8 cellular contexts compared by ENCODE assay signal in the genomic region with DNA sequence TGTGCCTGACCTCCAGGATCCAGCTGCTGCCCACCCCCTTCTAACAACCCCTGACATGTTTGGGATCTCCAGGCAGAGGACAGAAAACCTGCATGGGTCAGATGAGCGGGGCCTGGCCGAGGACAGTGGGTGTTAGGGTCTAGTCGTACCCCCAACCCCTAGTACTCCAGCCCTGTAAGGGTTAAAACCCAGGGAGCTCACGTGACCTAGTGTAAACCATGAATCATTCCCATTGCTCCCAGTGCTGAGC.
DNase-seq lines count a peak whose midpoint lies in the region; ATAC-seq and TF ChIP-seq lines count a peak whose summit lies in the region.

No MANE protein-coding gene starts in this region.

- H3K14ac ChIP-seq in mesenchymal stem cell (ENCODE audit: low read length in 2 of 2) = no peak overlapping the region

- H3K4me3 Mint-ChIP-seq in MCF 10A (ENCODE audit: unreplicated experiment) = peak overlapping the region; percentile 74

- H4K8ac ChIP-seq in mesenchymal stem cell (ENCODE audit: low read length) = no peak overlapping the region

- H3K9me3 Mint-ChIP-seq in MCF 10A (ENCODE audit: unreplicated experiment) = no peaks in the 10 kb centered on the region

- H3K23ac ChIP-seq in mesenchymal stem cell (ENCODE audit: low read length in 2 of 2) = peak overlapping the region in 1 of 2 experiments; percentile 11

- H3K9me3 ChIP-seq in heart left ventricle = peaks cover 0 to 6% (median 0%) of the 10 kb centered on the region in 12 donors
- no peaks in the 10 kb centered on the region for H3K9me3 ChIP-seq in mesenchymal stem cell (ENCODE audit: control insufficient read depth, low read length)
- H3K9me3 ChIP-seq in upper lobe of left lung = no peaks in the 10 kb centered on the region

- H3K18ac ChIP-seq in mesenchymal stem cell (ENCODE audit: low read depth in 1 of 2, low read length in 2 of 2) = peak overlapping the region in 1 of 2 experiments; percentile 92

- H3K36me3 ChIP-seq in heart left ventricle (peaks cover 0 to 6% (median 0%) of the 10 kb centered on the region in 9 donors), mesenchymal stem cell (ENCODE audit: control insufficient read depth in 1 of 2, insufficient read depth in 2 of 2, low read depth in 1 of 2, low read length in 2 of 2) (no peaks in the 10 kb centered on the region), upper lobe of left lung (no peaks in the 10 kb centered on the region)

- DNase-seq in heart left ventricle = no peak
- no peak for DNase-seq in Right ventricle myocardium inferior (ENCODE audit: missing footprints)
- no peak for DNase-seq in MCF 10A (ENCODE audit: unreplicated experiment)
- no peak for DNase-seq in mesenchymal stem cell
- no peak for DNase-seq in upper lobe of left lung
- no peak for DNase-seq in A172 (ENCODE audit: low spot score)
- no peak for DNase-seq in mucosa of gallbladder (ENCODE audit: low spot score)
- no peak for DNase-seq in DMS 273 (lab: John Stamatoyannopoulos, UW; ENCODE audit: unreplicated experiment)

- TF ChIP-seq POLR2A in heart left ventricle (IDR thresholded peaks at IDR 0.05) (no peak), upper lobe of left lung (IDR thresholded peaks at IDR 0.05) (no peak)

- peak overlapping the region; percentile 89 for H3K4me2 ChIP-seq in mesenchymal stem cell (ENCODE audit: low read length, poor library complexity, severe bottlenecking)

- no peaks in the 10 kb centered on the region for H3K79me1 ChIP-seq in mesenchymal stem cell (replicated peaks; ENCODE audit: low read length, poor library complexity, severe bottlenecking)

- peak overlapping the region; percentile 54 for H2AK5ac ChIP-seq in mesenchymal stem cell (ENCODE audit: low read length, severe bottlenecking)

- peak overlapping the region; percentile 81 for H3K9ac ChIP-seq in mesenchymal stem cell (ENCODE audit: low read length)

- no peak overlapping the region for H2BK5ac ChIP-seq in mesenchymal stem cell (ENCODE audit: low read depth, low read length, poor library complexity, severe bottlenecking)

- CTCF ChIA-PET in MCF 10A (lab: Yijun Ruan, JAX) = interaction anchor here (0.6 to 3.5 kb wide), 20 partner anchors 8 to 342 kb away, joined by 3 to 20 read pairs (median 4); no protein-coding TSS in a partner anchor

- peaks cover 17% of the 10 kb centered on the region for H3K36me3 Mint-ChIP-seq in MCF 10A (ENCODE audit: insufficient read depth, unreplicated experiment)

- peak overlapping the region in 1 of 2 experiments; percentile 60 for H2BK12ac ChIP-seq in mesenchymal stem cell (ENCODE audit: low read length in 2 of 2)

- TF ChIP-seq EP300 in upper lobe of left lung (IDR thresholded peaks at IDR 0.05) = no peak

- H3K4me1 ChIP-seq in heart left ventricle (peaks cover 0 to 41% (median 27%) of the 10 kb centered on the region in 12 donors), mesenchymal stem cell (ENCODE audit: control insufficient read depth, insufficient read depth, low read depth, low read length) (peaks cover 32% of the 10 kb centered on the region), upper lobe of left lung (peaks cover 34 to 56% (median 46%) of the 10 kb centered on the region in 4 donors)

- no peak overlapping the region for H2BK15ac ChIP-seq in mesenchymal stem cell (ENCODE audit: low read depth, poor library complexity, severe bottlenecking)

- H3K27me3 ChIP-seq in heart left ventricle (peaks cover 0 to 9% (median 0%) of the 10 kb centered on the region in 9 donors), mesenchymal stem cell (ENCODE audit: control insufficient read depth in 1 of 2, insufficient read depth in 1 of 2, low read length in 2 of 2) (peaks cover 8% of the 10 kb centered on the region in 2 experiments), upper lobe of left lung (no peaks in the 10 kb centered on the region)

- H3K4me3 ChIP-seq in heart left ventricle = peak overlapping the region in 10 of 12 donors; percentile 46 to 72 (median 62)
- peak overlapping the region in 1 of 2 experiments; percentile 78 for H3K4me3 ChIP-seq in mesenchymal stem cell (ENCODE audit: insufficient read depth in 1 of 2, low read depth in 1 of 2, low read length in 2 of 2)
- peak overlapping the region in 3 of 4 donors; percentile 56 to 67 (median 62) for H3K4me3 ChIP-seq in upper lobe of left lung

- ATAC-seq in heart left ventricle = no peak
- no peak for ATAC-seq in Right ventricle myocardium inferior
- no peak for ATAC-seq in upper lobe of left lung (ENCODE audit: low FRiP score in 2 of 2)

- H2AFZ ChIP-seq in mesenchymal stem cell (ENCODE audit: low read depth, low read length) = no peak overlapping the region

- H3K4me1 Mint-ChIP-seq in MCF 10A (ENCODE audit: insufficient read depth, unreplicated experiment) = peaks cover 34% of the 10 kb centered on the region

- intact Hi-C loops in heart left ventricle (cut with DNase I) = loop anchor here in 8 of 10 donors (2.0 to 5.0 kb wide), 4 partner anchors 20 to 62 kb away; no protein-coding TSS in a partner anchor
- intact Hi-C loops in Right ventricle myocardium inferior (cut with DNase I) = no loop called here
- intact Hi-C loops in MCF 10A (cut with micrococcal nuclease) = loop anchor here (5.0 kb wide), 2 partner anchors 42 to 57 kb away; no protein-coding TSS in a partner anchor

- H3K27ac ChIP-seq in heart left ventricle (peak overlapping the region in 7 of 12 donors; percentile 41 to 81 (median 71)), mesenchymal stem cell (ENCODE audit: low read length, poor library complexity, severe bottlenecking) (no peak overlapping the region), upper lobe of left lung (peak overlapping the region; percentile 79 to 87 (median 85))

- H2BK120ac ChIP-seq in mesenchymal stem cell (ENCODE audit: low read depth, low read length) = no peak overlapping the region

- TF ChIP-seq CTCF in heart left ventricle (IDR thresholded peaks at IDR 0.05) (no peak), MCF 10A (IDR thresholded peaks at IDR 0.05; ENCODE audit: unreplicated experiment) (no peak), upper lobe of left lung (IDR thresholded peaks at IDR 0.05) (no peak)

- no peak overlapping the region for H3K4ac ChIP-seq in mesenchymal stem cell (ENCODE audit: low read depth in 1 of 2, low read length in 2 of 2)

- 36 to 47% (median 43%) methylated on average over 2 to 4 of the region's 4 CpGs for WGBS in heart left ventricle, 4 donors
- 69% methylated on average over 2 of the region's 4 CpGs for WGBS in mesenchymal stem cell
- WGBS in upper lobe of left lung, 2 donors = 42% methylated on average over 4 of the region's 4 CpGs; no CpG with 5 or more reads in 1 of the 2 donors

- no peaks in the 10 kb centered on the region for H3K27me3 Mint-ChIP-seq in MCF 10A (ENCODE audit: insufficient read depth, unreplicated experiment)

- BruUV-seq in MCF 10A (replicated peaks; lab: Mats Ljungman, UMichigan) = no TSS peak

- H3K27ac Mint-ChIP-seq in MCF 10A (ENCODE audit: low read depth, unreplicated experiment) = peak overlapping the region; percentile 97

- POLR2A ChIA-PET in MCF 10A (lab: Yijun Ruan, JAX) = interaction anchor here (0.5 to 1.7 kb wide), 8 partner anchors 15 to 399 kb away, joined by 3 to 7 read pairs (median 3); no protein-coding TSS in a partner anchor

- no peak overlapping the region for H4K91ac ChIP-seq in mesenchymal stem cell (ENCODE audit: low read length)
